24 cellular contexts compared by ENCODE assay signal in genomic region chr9:98232926-98233325, GRCh38.
"Had no signal": no experiment of that assay in that cellular context is flagged by ENCODE, and none has a peak within 500 bp of the region (broad histone marks: within the 10 kb centered on the region; RNA-seq: fewer than 3 reads in every experiment).

No MANE protein-coding gene starts in this region.

- H3K4me3 ChIP-seq: cardiac muscle cell, left lung, lung, neural progenitor cell, pancreas, skin epidermis, thoracic aorta, vagina had no signal

- ATAC-seq: left lung; naive thymus-derived CD8-positive, alpha-beta T cell; pancreas; right cardiac atrium; stimulated activated naive B cell treated with anti-CD40 and anti-IgM and Interleukin-4, amounts not matched to agents 10 μg/mL and 1 μg/mL and 100 μg/mL, for 72 hours; WTC11 had no signal

- H3K27ac Mint-ChIP-seq: activated naive CD8-positive, alpha-beta T cell treated with anti-CD3 and anti-CD28 coated beads for 36 hours; activated T-cell treated with anti-CD3 and anti-CD28 coated beads, Interleukin-2, amount 50 U/mL, for 24 hours; naive thymus-derived CD8-positive, alpha-beta T cell; neural progenitor cell; stimulated activated naive B cell treated with anti-CD40 and anti-IgM and Interleukin-4, amounts not matched to agents 10 μg/mL and 1 μg/mL and 100 μg/mL, for 72 hours; type B pancreatic cell; WTC11 had no signal

- H3K27me3 Mint-ChIP-seq: activated naive CD8-positive, alpha-beta T cell treated with anti-CD3 and anti-CD28 coated beads for 36 hours; activated T-cell treated with anti-CD3 and anti-CD28 coated beads, Interleukin-2, amount 50 U/mL, for 24 hours; dendritic cell treated with granulocyte-macrophage colony-stimulating factor and Interleukin-4, amounts not matched to agents 40 ng/mL and 50 ng/mL, for 4 days; naive thymus-derived CD8-positive, alpha-beta T cell; stimulated activated naive B cell treated with anti-CD40 and anti-IgM and Interleukin-4, amounts not matched to agents 10 μg/mL and 1 μg/mL and 100 μg/mL, for 72 hours; type B pancreatic cell had no signal

- H3K36me3 Mint-ChIP-seq: neural progenitor cell had no signal

- H3K27ac ChIP-seq: cardiac muscle cell, foreskin keratinocyte, neural progenitor cell, pancreas, skin epidermis, thoracic aorta, vagina had no signal

- H3K27me3 ChIP-seq: cardiac muscle cell, foreskin keratinocyte, left lung, neural progenitor cell, pancreas, vagina had no signal

- H3K9me3 ChIP-seq: left lung, pancreas, thoracic aorta, vagina had no signal

- H3K4me3 Mint-ChIP-seq: activated naive CD8-positive, alpha-beta T cell treated with anti-CD3 and anti-CD28 coated beads for 36 hours; activated T-cell treated with anti-CD3 and anti-CD28 coated beads, Interleukin-2, amount 50 U/mL, for 24 hours; dendritic cell treated with granulocyte-macrophage colony-stimulating factor and Interleukin-4, amounts not matched to agents 40 ng/mL and 50 ng/mL, for 4 days; naive thymus-derived CD8-positive, alpha-beta T cell; neural progenitor cell; stimulated activated naive B cell treated with anti-CD40 and anti-IgM and Interleukin-4, amounts not matched to agents 10 μg/mL and 1 μg/mL and 100 μg/mL, for 72 hours; type B pancreatic cell; WTC11 had no signal

- H3K4me1 Mint-ChIP-seq: activated naive CD8-positive, alpha-beta T cell treated with anti-CD3 and anti-CD28 coated beads for 36 hours; naive thymus-derived CD8-positive, alpha-beta T cell had no signal

- H3K4me1 ChIP-seq: neural progenitor cell, pancreas, vagina had no signal

- H3K9me3 Mint-ChIP-seq: activated naive CD8-positive, alpha-beta T cell treated with anti-CD3 and anti-CD28 coated beads for 36 hours; activated T-cell treated with anti-CD3 and anti-CD28 coated beads, Interleukin-2, amount 50 U/mL, for 24 hours; dendritic cell treated with granulocyte-macrophage colony-stimulating factor and Interleukin-4, amounts not matched to agents 40 ng/mL and 50 ng/mL, for 4 days; naive thymus-derived CD8-positive, alpha-beta T cell; neural progenitor cell; stimulated activated naive B cell treated with anti-CD40 and anti-IgM and Interleukin-4, amounts not matched to agents 10 μg/mL and 1 μg/mL and 100 μg/mL, for 72 hours; type B pancreatic cell; WTC11 had no signal

- H3K36me3 ChIP-seq: cardiac muscle cell, neural progenitor cell, pancreas had no signal

- DNase-seq: activated CD8-positive, alpha-beta memory T cell treated with anti-CD3 and anti-CD28 coated beads for 24 hours; activated CD8-positive, alpha-beta memory T cell treated with anti-CD3 and anti-CD28 coated beads, Interleukin-2, amount 50 U/mL, for 4 hours; activated naive CD4-positive, alpha-beta T cell treated with Interleukin-2 at 50 U/mL for 16 hours; activated naive CD8-positive, alpha-beta T cell treated with anti-CD3 and anti-CD28 coated beads for 36 hours; activated T-cell treated with anti-CD3 and anti-CD28 coated beads, Interleukin-2, amount 50 U/mL, for 24 hours; effector CD8-positive, alpha-beta T cell; foreskin keratinocyte; kidney glomerular epithelial cell; left lung; naive thymus-derived CD8-positive, alpha-beta T cell; pancreas; right cardiac atrium; stimulated activated CD4-positive, alpha-beta T cell treated with anti-CD3 and anti-CD28 coated beads, Interleukin-2, amount 100 ng/mL, for 24 hours; stimulated activated naive B cell treated with anti-CD40 and anti-IgM and Interleukin-4, amounts not matched to agents 10 μg/mL and 1 μg/mL and 100 μg/mL, for 72 hours; T1000 had no signal
